22 cellular contexts compared by ENCODE assay signal in genomic region chr1:194952171-194952570, GRCh38.
"Had no signal": no experiment of that assay in that cellular context is flagged by ENCODE, and none has a peak within 500 bp of the region (broad histone marks: within the 10 kb centered on the region; RNA-seq: fewer than 3 reads in every experiment).

No MANE protein-coding gene starts in this region.

- H3K9me3 ChIP-seq: breast epithelium, gastrocnemius medialis, neutrophil, pancreas, psoas muscle, right atrium auricular region, tibial artery had no signal

- H3K4me3 ChIP-seq: breast epithelium, gastrocnemius medialis, left lung, lung, pancreas, psoas muscle, right atrium auricular region, tibial artery had no signal

- FAIRE-seq: colon, pancreas had no signal

- H3K4me1 ChIP-seq: breast epithelium, gastrocnemius medialis, left lung, pancreas, psoas muscle, right atrium auricular region, tibial artery had no signal

- H3K27me3 ChIP-seq: breast epithelium, gastrocnemius medialis, left lung, neutrophil, pancreas, right atrium auricular region, tibial artery had no signal

- ATAC-seq: activated T-cell treated with anti-CD3 and anti-CD28 coated beads, Interleukin-2, amount 50 U/mL, for 4 hours; gastrocnemius medialis; left lung; naive thymus-derived CD8-positive, alpha-beta T cell; pancreas; psoas muscle; stimulated activated effector memory CD8-positive, alpha-beta T cell treated with anti-CD3 and anti-CD28 coated beads, Interleukin-12 subunit alpha, Interleukin-12 subunit beta, amount 100 ng/mL, for 72 hours; stimulated activated naive CD8-positive, alpha-beta T cell treated with anti-CD3 and anti-CD28 coated beads, Interleukin-15, amount 100 ng/mL, for 72 hours had no signal

- H3K27ac ChIP-seq: breast epithelium, gastrocnemius medialis, left lung, neutrophil, pancreas, psoas muscle, right atrium auricular region, tibial artery had no signal

- H3K36me3 ChIP-seq: breast epithelium, gastrocnemius medialis, left lung, neutrophil, pancreas, right atrium auricular region, tibial artery had no signal

- DNase-seq: activated CD4-positive, alpha-beta T cell treated with anti-CD3 and anti-CD28 coated beads, Interleukin-2, amount 50 U/mL, for 4 hours; activated CD8-positive, alpha-beta memory T cell treated with anti-CD3 and anti-CD28 coated beads, Interleukin-2, amount 50 U/mL, for 48 hours; activated naive CD4-positive, alpha-beta T cell; activated T-cell treated with anti-CD3 and anti-CD28 coated beads, Interleukin-2, amount 50 U/mL, for 4 hours; effector memory CD4-positive, alpha-beta T cell; gastrocnemius medialis; hippocampal formation; kidney glomerular epithelial cell; left lung; naive thymus-derived CD8-positive, alpha-beta T cell; pancreas; psoas muscle; stimulated activated CD4-positive, alpha-beta T cell treated with anti-CD3 and anti-CD28 coated beads, Interleukin-1b, Interleukin-23, amount 100 ng/mL, for 48 hours; stimulated activated naive CD8-positive, alpha-beta T cell treated with anti-CD3 and anti-CD28 coated beads, Interleukin-15, amount 100 ng/mL, for 72 hours; T-helper 9 cell; tibial artery had no signal
